1 cellular context compared by ENCODE assay signal in genomic region chr1:225772323-225772768, GRCh38.
A peak's percentile ranks its signal among the peaks of the same experiment; 100 is the strongest.
TF ChIP-seq lines count a peak whose summit lies in the region.

No MANE protein-coding gene starts in this region.

TF ChIP-seq in K562, 482 proteins besides CTCF, POLR2A, EP300 and RAD21 (continued from another document and continues in another):
- TF ChIP-seq, protein P1, sequence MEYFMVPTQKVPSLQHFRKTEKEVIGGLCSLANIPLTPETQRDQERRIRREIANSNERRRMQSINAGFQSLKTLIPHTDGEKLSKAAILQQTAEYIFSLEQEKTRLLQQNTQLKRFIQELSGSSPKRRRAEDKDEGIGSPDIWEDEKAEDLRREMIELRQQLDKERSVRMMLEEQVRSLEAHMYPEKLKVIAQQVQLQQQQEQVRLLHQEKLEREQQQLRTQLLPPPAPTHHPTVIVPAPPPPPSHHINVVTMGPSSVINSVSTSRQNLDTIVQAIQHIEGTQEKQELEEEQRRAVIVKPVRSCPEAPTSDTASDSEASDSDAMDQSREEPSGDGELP (CRISPR knock-in tag; IDR thresholded peaks at IDR 0.05; ENCODE audit: borderline replicate concordance) = peak; percentile 33; the same call in 1 of the 2 replicates
- TF ChIP-seq BRF1 (IDR thresholded peaks at IDR 0.05; ENCODE audit: borderline replicate concordance, extremely low read depth, insufficient read length) (no peak), ZNF75A (CRISPR knock-in tag; IDR thresholded peaks at IDR 0.05) (no peak), MAZ (CRISPR knock-in tag; conservative IDR thresholded peaks at IDR 0.05 in 1 of 2, IDR thresholded peaks at IDR 0.05 in 1 of 2) (peak; percentile 53 to 56), PHF20 (IDR thresholded peaks at IDR 0.05; ENCODE audit: partially characterized antibody) (peak; percentile 24), KAT7 (CRISPR knock-in tag; IDR thresholded peaks at IDR 0.05; ENCODE audit: borderline replicate concordance) (no peak), ZNF408 (CRISPR knock-in tag; IDR thresholded peaks at IDR 0.05; ENCODE audit: low read depth) (no peak), ARNT (IDR thresholded peaks at IDR 0.05) (no peak), MAFK (IDR thresholded peaks at IDR 0.05; ENCODE audit: low read length) (no peak), CEBPG (CRISPR knock-in tag; IDR thresholded peaks at IDR 0.05) (no peak), CEBPG (tag; conservative IDR thresholded peaks at IDR 0.05 in 1 of 2, IDR thresholded peaks at IDR 0.05 in 1 of 2) (no peak), POLR2H (tag; IDR thresholded peaks at IDR 0.05; ENCODE audit: low read depth) (no peak), NR0B1 (IDR thresholded peaks at IDR 0.05; ENCODE audit: partially characterized antibody) (no peak), ZNF830 (CRISPR knock-in tag; IDR thresholded peaks at IDR 0.05) (no peak), NCOR1 (IDR thresholded peaks at IDR 0.05) (no peak), HIVEP1 (CRISPR knock-in tag; IDR thresholded peaks at IDR 0.05) (no peak), POLR2B (IDR thresholded peaks at IDR 0.05; ENCODE audit: low read depth, partially characterized antibody) (no peak), CC2D1A (IDR thresholded peaks at IDR 0.05) (peak; percentile 70), ZNF764 (CRISPR knock-in tag; IDR thresholded peaks at IDR 0.05; ENCODE audit: low read depth) (no peak), XRCC5 (IDR thresholded peaks at IDR 0.05; ENCODE audit: low read depth, low read length) (no peak), MEF2D (tag; conservative IDR thresholded peaks at IDR 0.05; ENCODE audit: low read depth) (0 out of 2 replicates have a peak, but pooled peaks have one; percentile 19), NR2C1 (IDR thresholded peaks at IDR 0.05) (no peak), NR2C1 (tag; IDR thresholded peaks at IDR 0.05) (no peak), LEF1 (IDR thresholded peaks at IDR 0.05) (no peak), KAT8 (IDR thresholded peaks at IDR 0.05; ENCODE audit: low read depth) (peak; percentile 89; the same call in 1 of the 2 replicates), NR2F6 (CRISPR knock-in tag; IDR thresholded peaks at IDR 0.05) (no peak), CTBP1 (IDR thresholded peaks at IDR 0.05; ENCODE audit: borderline replicate concordance) (peak; percentile 60; the same call in 1 of the 2 replicates), PHF21A (IDR thresholded peaks at IDR 0.05; ENCODE audit: borderline replicate concordance, low read depth) (no peak), FOXJ3 (CRISPR knock-in tag; IDR thresholded peaks at IDR 0.05) (no peak), SLC30A9 (CRISPR knock-in tag; IDR thresholded peaks at IDR 0.05) (no peak), MBD2 (IDR thresholded peaks at IDR 0.05; ENCODE audit: borderline replicate concordance, low read depth) (no peak), DACH1 (IDR thresholded peaks at IDR 0.05; ENCODE audit: partially characterized antibody) (no peak), ILF3 (IDR thresholded peaks at IDR 0.05; ENCODE audit: borderline replicate concordance) (no peak), CCNT2 (IDR thresholded peaks at IDR 0.05; ENCODE audit: borderline replicate concordance, extremely low read depth, insufficient read length, low read depth, low read length) (no peak), ZNF354B (CRISPR knock-in tag; IDR thresholded peaks at IDR 0.05) (no peak), MYC (IDR thresholded peaks at IDR 0.05; ENCODE audit: low read depth, low read length) (peak; percentile 46; the same call in 1 of the 2 replicates), MYC (CRISPR knock-in tag; IDR thresholded peaks at IDR 0.05; ENCODE audit: borderline replicate concordance, low read depth) (no peak), DPF2 (IDR thresholded peaks at IDR 0.05) (no peak; the same call in 1 of the 2 replicates), MYNN (IDR thresholded peaks at IDR 0.05) (peak; percentile 39; the same call in 1 of the 2 replicates), MYNN (CRISPR knock-in tag; IDR thresholded peaks at IDR 0.05) (no peak), RB1 (IDR thresholded peaks at IDR 0.05; ENCODE audit: low read depth) (peak; percentile 68), ZBTB17 (CRISPR knock-in tag; IDR thresholded peaks at IDR 0.05) (no peak), NFIC (IDR thresholded peaks at IDR 0.05) (no peak), ZNF274 (IDR thresholded peaks at IDR 0.05; ENCODE audit: borderline replicate concordance, low read depth, low read length) (no peak), TBL1XR1 (IDR thresholded peaks at IDR 0.05; ENCODE audit: low read length in 2 of 2) (no peak), ZNF165 (CRISPR knock-in tag; IDR thresholded peaks at IDR 0.05; ENCODE audit: borderline replicate concordance) (no peak)
- TF ChIP-seq, protein P2, sequence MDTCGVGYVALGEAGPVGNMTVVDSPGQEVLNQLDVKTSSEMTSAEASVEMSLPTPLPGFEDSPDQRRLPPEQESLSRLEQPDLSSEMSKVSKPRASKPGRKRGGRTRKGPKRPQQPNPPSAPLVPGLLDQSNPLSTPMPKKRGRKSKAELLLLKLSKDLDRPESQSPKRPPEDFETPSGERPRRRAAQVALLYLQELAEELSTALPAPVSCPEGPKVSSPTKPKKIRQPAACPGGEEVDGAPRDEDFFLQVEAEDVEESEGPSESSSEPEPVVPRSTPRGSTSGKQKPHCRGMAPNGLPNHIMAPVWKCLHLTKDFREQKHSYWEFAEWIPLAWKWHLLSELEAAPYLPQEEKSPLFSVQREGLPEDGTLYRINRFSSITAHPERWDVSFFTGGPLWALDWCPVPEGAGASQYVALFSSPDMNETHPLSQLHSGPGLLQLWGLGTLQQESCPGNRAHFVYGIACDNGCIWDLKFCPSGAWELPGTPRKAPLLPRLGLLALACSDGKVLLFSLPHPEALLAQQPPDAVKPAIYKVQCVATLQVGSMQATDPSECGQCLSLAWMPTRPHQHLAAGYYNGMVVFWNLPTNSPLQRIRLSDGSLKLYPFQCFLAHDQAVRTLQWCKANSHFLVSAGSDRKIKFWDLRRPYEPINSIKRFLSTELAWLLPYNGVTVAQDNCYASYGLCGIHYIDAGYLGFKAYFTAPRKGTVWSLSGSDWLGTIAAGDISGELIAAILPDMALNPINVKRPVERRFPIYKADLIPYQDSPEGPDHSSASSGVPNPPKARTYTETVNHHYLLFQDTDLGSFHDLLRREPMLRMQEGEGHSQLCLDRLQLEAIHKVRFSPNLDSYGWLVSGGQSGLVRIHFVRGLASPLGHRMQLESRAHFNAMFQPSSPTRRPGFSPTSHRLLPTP (IDR thresholded peaks at IDR 0.05; ENCODE audit: borderline replicate concordance, extremely low read depth, insufficient read length) = no peak
- TF ChIP-seq, protein P3, sequence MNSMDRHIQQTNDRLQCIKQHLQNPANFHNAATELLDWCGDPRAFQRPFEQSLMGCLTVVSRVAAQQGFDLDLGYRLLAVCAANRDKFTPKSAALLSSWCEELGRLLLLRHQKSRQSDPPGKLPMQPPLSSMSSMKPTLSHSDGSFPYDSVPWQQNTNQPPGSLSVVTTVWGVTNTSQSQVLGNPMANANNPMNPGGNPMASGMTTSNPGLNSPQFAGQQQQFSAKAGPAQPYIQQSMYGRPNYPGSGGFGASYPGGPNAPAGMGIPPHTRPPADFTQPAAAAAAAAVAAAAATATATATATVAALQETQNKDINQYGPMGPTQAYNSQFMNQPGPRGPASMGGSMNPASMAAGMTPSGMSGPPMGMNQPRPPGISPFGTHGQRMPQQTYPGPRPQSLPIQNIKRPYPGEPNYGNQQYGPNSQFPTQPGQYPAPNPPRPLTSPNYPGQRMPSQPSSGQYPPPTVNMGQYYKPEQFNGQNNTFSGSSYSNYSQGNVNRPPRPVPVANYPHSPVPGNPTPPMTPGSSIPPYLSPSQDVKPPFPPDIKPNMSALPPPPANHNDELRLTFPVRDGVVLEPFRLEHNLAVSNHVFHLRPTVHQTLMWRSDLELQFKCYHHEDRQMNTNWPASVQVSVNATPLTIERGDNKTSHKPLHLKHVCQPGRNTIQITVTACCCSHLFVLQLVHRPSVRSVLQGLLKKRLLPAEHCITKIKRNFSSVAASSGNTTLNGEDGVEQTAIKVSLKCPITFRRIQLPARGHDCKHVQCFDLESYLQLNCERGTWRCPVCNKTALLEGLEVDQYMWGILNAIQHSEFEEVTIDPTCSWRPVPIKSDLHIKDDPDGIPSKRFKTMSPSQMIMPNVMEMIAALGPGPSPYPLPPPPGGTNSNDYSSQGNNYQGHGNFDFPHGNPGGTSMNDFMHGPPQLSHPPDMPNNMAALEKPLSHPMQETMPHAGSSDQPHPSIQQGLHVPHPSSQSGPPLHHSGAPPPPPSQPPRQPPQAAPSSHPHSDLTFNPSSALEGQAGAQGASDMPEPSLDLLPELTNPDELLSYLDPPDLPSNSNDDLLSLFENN (IDR thresholded peaks at IDR 0.05; ENCODE audit: low read depth in 2 of 2, low read length in 2 of 2) = no peak
- TF ChIP-seq, protein P4, sequence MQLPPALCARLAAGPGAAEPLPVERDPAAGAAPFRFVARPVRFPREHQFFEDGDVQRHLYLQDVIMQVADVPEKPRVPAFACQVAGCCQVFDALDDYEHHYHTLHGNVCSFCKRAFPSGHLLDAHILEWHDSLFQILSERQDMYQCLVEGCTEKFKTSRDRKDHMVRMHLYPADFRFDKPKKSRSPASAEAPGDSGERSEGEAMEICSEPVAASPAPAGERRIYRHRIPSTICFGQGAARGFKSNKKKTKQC (CRISPR knock-in tag; IDR thresholded peaks at IDR 0.05) = no peak
- TF ChIP-seq, protein P5, sequence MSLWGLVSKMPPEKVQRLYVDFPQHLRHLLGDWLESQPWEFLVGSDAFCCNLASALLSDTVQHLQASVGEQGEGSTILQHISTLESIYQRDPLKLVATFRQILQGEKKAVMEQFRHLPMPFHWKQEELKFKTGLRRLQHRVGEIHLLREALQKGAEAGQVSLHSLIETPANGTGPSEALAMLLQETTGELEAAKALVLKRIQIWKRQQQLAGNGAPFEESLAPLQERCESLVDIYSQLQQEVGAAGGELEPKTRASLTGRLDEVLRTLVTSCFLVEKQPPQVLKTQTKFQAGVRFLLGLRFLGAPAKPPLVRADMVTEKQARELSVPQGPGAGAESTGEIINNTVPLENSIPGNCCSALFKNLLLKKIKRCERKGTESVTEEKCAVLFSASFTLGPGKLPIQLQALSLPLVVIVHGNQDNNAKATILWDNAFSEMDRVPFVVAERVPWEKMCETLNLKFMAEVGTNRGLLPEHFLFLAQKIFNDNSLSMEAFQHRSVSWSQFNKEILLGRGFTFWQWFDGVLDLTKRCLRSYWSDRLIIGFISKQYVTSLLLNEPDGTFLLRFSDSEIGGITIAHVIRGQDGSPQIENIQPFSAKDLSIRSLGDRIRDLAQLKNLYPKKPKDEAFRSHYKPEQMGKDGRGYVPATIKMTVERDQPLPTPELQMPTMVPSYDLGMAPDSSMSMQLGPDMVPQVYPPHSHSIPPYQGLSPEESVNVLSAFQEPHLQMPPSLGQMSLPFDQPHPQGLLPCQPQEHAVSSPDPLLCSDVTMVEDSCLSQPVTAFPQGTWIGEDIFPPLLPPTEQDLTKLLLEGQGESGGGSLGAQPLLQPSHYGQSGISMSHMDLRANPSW (CRISPR knock-in tag; IDR thresholded peaks at IDR 0.05) = no peak
- TF ChIP-seq, protein P6, sequence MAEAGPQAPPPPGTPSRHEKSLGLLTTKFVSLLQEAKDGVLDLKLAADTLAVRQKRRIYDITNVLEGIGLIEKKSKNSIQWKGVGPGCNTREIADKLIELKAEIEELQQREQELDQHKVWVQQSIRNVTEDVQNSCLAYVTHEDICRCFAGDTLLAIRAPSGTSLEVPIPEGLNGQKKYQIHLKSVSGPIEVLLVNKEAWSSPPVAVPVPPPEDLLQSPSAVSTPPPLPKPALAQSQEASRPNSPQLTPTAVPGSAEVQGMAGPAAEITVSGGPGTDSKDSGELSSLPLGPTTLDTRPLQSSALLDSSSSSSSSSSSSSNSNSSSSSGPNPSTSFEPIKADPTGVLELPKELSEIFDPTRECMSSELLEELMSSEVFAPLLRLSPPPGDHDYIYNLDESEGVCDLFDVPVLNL (CRISPR knock-in tag; IDR thresholded peaks at IDR 0.05; ENCODE audit: low read depth) = no peak
- TF ChIP-seq, protein P7, sequence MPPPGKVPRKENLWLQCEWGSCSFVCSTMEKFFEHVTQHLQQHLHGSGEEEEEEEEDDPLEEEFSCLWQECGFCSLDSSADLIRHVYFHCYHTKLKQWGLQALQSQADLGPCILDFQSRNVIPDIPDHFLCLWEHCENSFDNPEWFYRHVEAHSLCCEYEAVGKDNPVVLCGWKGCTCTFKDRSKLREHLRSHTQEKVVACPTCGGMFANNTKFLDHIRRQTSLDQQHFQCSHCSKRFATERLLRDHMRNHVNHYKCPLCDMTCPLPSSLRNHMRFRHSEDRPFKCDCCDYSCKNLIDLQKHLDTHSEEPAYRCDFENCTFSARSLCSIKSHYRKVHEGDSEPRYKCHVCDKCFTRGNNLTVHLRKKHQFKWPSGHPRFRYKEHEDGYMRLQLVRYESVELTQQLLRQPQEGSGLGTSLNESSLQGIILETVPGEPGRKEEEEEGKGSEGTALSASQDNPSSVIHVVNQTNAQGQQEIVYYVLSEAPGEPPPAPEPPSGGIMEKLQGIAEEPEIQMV (tag; conservative IDR thresholded peaks at IDR 0.05; ENCODE audit: low read depth) = no peak
- TF ChIP-seq, protein P8, sequence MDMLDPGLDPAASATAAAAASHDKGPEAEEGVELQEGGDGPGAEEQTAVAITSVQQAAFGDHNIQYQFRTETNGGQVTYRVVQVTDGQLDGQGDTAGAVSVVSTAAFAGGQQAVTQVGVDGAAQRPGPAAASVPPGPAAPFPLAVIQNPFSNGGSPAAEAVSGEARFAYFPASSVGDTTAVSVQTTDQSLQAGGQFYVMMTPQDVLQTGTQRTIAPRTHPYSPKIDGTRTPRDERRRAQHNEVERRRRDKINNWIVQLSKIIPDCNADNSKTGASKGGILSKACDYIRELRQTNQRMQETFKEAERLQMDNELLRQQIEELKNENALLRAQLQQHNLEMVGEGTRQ (CRISPR knock-in tag; IDR thresholded peaks at IDR 0.05) = no peak
- TF ChIP-seq, protein P9, sequence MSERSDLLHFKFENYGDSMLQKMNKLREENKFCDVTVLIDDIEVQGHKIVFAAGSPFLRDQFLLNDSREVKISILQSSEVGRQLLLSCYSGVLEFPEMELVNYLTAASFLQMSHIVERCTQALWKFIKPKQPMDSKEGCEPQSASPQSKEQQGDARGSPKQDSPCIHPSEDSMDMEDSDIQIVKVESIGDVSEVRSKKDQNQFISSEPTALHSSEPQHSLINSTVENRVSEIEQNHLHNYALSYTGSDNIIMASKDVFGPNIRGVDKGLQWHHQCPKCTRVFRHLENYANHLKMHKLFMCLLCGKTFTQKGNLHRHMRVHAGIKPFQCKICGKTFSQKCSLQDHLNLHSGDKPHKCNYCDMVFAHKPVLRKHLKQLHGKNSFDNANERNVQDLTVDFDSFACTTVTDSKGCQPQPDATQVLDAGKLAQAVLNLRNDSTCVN (CRISPR knock-in tag; IDR thresholded peaks at IDR 0.05) = no peak
